ENCODE assay signal across 32 cellular contexts in the genomic region with DNA sequence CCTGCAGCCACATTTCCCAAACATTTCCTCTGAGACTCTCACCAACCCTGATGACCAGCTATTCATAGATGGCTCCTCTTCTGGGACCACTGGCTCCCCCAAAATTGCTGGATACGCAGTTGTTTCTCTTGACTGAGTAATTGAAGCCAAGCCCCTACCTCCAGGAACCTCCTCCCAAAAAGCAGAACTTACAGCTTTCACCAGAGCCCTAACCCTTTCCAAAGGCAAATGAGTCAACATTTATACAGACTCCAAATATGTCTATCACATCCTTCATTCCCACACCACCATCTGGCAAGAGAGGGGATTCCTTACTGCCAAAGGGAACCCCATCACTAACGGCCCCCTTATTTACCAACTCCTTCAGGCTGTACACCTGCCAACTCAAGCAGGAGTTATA. TPM values are rescaled to one million over a fixed set of nuclear protein-coding genes. Genes with fewer than 3 reads are reported as not detected.
DNase-seq lines count a peak whose midpoint lies in the region; TF ChIP-seq lines count a peak whose summit lies in the region.
"Had no signal": no experiment of that assay in that cellular context is flagged by ENCODE, and none has a peak within 500 bp of the region (broad histone marks: within the 10 kb centered on the region; RNA-seq: fewer than 3 reads in every experiment).

No MANE protein-coding gene starts in this region.

- H3K4me3 Mint-ChIP-seq in CD8-positive, alpha-beta memory T cell = no peak overlapping the region
- H3K4me3 Mint-ChIP-seq: activated CD4-positive, alpha-beta T cell treated with anti-CD3 and anti-CD28 coated beads, Interleukin-2, amount 10 ng/mL, durations not matched to agents 24 days and 14 days; activated naive CD8-positive, alpha-beta T cell treated with anti-CD3 and anti-CD28 coated beads, Interleukin-2, amount 10 ng/mL, durations not matched to agents 7 days and 5 days; activated T-cell treated with anti-CD3 and anti-CD28 coated beads, Interleukin-2, amount 50 U/mL, for 24 hours; central memory CD8-positive, alpha-beta T cell had no signal

- H3K4me1 ChIP-seq in CD8-positive, alpha-beta memory T cell (ENCODE audit: insufficient read depth, low read length) = peaks cover 60% of the 10 kb centered on the region
- H3K4me1 ChIP-seq in HEK293 (ENCODE audit: control insufficient read depth, insufficient read depth, low read length) (no peaks in the 10 kb centered on the region), colonic mucosa (no peaks in the 10 kb centered on the region)
- H3K4me1 ChIP-seq: ascending aorta, left ventricle myocardium inferior, psoas muscle had no signal

- CTCF ChIA-PET in CD8-positive, alpha-beta memory T cell (lab: Charles Lee) = interaction anchor here (0.8 to 1.2 kb wide), 3 partner anchors 38 to 79 kb away, joined by 3 to 4 read pairs (median 3); no protein-coding TSS in a partner anchor
- CTCF ChIA-PET in HEK293 (lab: Yijun Ruan, JAX) = interaction anchor here (0.6 to 2.3 kb wide), 5 partner anchors 38 to 566 kb away, joined by 3 to 10 read pairs (median 5); no protein-coding TSS in a partner anchor

- H3K9me3 ChIP-seq in CD8-positive, alpha-beta memory T cell (ENCODE audit: low read length) = no peaks in the 10 kb centered on the region
- H3K9me3 ChIP-seq in HEK293 (ENCODE audit: control insufficient read depth, insufficient read depth, low read depth, low read length) (no peaks in the 10 kb centered on the region), colonic mucosa (no peaks in the 10 kb centered on the region)
- H3K9me3 ChIP-seq: ascending aorta, left ventricle myocardium inferior, psoas muscle had no signal

- H3K27ac Mint-ChIP-seq in CD8-positive, alpha-beta memory T cell = no peak overlapping the region
- H3K27ac Mint-ChIP-seq: activated CD4-positive, alpha-beta T cell treated with anti-CD3 and anti-CD28 coated beads, Interleukin-2, amount 10 ng/mL, durations not matched to agents 24 days and 14 days; activated naive CD8-positive, alpha-beta T cell treated with anti-CD3 and anti-CD28 coated beads, Interleukin-2, amount 10 ng/mL, durations not matched to agents 7 days and 5 days; activated T-cell treated with anti-CD3 and anti-CD28 coated beads, Interleukin-2, amount 50 U/mL, for 24 hours had no signal

- H3K27me3 Mint-ChIP-seq in CD8-positive, alpha-beta memory T cell = no peaks in the 10 kb centered on the region
- H3K27me3 Mint-ChIP-seq: activated CD4-positive, alpha-beta T cell treated with anti-CD3 and anti-CD28 coated beads, Interleukin-2, amount 10 ng/mL, durations not matched to agents 24 days and 14 days; activated naive CD8-positive, alpha-beta T cell treated with anti-CD3 and anti-CD28 coated beads, Interleukin-2, amount 10 ng/mL, durations not matched to agents 7 days and 5 days; activated T-cell treated with anti-CD3 and anti-CD28 coated beads, Interleukin-2, amount 50 U/mL, for 24 hours had no signal

- peak overlapping the region; percentile 46 for H3K4me3 ChIP-seq in CD8-positive, alpha-beta memory T cell (ENCODE audit: low read length)
- H3K4me3 ChIP-seq in HEK293 (ENCODE audit: low read depth, low read length) (no peak overlapping the region), colonic mucosa (no peak overlapping the region)
- H3K4me3 ChIP-seq: ascending aorta, dorsolateral prefrontal cortex, left ventricle myocardium inferior, psoas muscle had no signal

- TF ChIP-seq CTCF in HEK293 (tag by site-specific recombination; IDR thresholded peaks at IDR 0.05) (no peak), colonic mucosa (IDR thresholded peaks at IDR 0.05) (no peak)

- no peak overlapping the region for H3K27ac ChIP-seq in CD8-positive, alpha-beta memory T cell (ENCODE audit: low read depth, low read length)
- H3K27ac ChIP-seq in HEK293 (ENCODE audit: extremely low read depth, low read depth, low read length) (no peak overlapping the region), colonic mucosa (no peak overlapping the region), caudate nucleus (ENCODE audit: low read depth, low read length) (no peak overlapping the region)
- H3K27ac ChIP-seq: ascending aorta, dorsolateral prefrontal cortex, left ventricle myocardium inferior, psoas muscle had no signal

- H3K36me3 Mint-ChIP-seq in CD8-positive, alpha-beta memory T cell = peaks cover 0 to 1% (median 0%) of the 10 kb centered on the region in 3 donors

- no peaks in the 10 kb centered on the region for H3K36me3 ChIP-seq in CD8-positive, alpha-beta memory T cell (ENCODE audit: insufficient read depth, low read length)
- H3K36me3 ChIP-seq in HEK293 (ENCODE audit: control insufficient read depth in 2 of 2, insufficient read depth in 1 of 2, low read length in 2 of 2) (no peaks in the 10 kb centered on the region), colonic mucosa (no peaks in the 10 kb centered on the region)
- H3K36me3 ChIP-seq: ascending aorta, left ventricle myocardium inferior had no signal

- H3K27me3 ChIP-seq in CD8-positive, alpha-beta memory T cell (ENCODE audit: insufficient read depth, low read length, poor library complexity, severe bottlenecking) = no peaks in the 10 kb centered on the region
- H3K27me3 ChIP-seq in colonic mucosa = no peaks in the 10 kb centered on the region
- H3K27me3 ChIP-seq: ascending aorta, dorsolateral prefrontal cortex had no signal

- peaks cover 16 to 26% (median 21%) of the 10 kb centered on the region in 3 donors for H3K4me1 Mint-ChIP-seq in CD8-positive, alpha-beta memory T cell

- H3K9ac ChIP-seq in colonic mucosa (ENCODE audit: low read depth in 2 of 2, low read length in 2 of 2) = no peak overlapping the region

- POLR2A ChIA-PET in CD8-positive, alpha-beta memory T cell (lab: Charles Lee) = no interaction called here
- POLR2A ChIA-PET in HEK293 (lab: Yijun Ruan, JAX) = no interaction called here

- no peaks in the 10 kb centered on the region for H3K9me3 Mint-ChIP-seq in CD8-positive, alpha-beta memory T cell
- H3K9me3 Mint-ChIP-seq: activated T-cell treated with anti-CD3 and anti-CD28 coated beads, Interleukin-2, amount 50 U/mL, for 24 hours; central memory CD8-positive, alpha-beta T cell had no signal

- intact Hi-C loops in colonic mucosa (cut with DNase I) = no loop called here

- no peak for DNase-seq in CD8-positive, alpha-beta memory T cell
- peak; percentile 46 for DNase-seq in NCI-H510A (lab: John Stamatoyannopoulos, UW)
- peak; percentile 53 for DNase-seq in SKM-1 treated with dmso at 0.1 percent for 144 hours (lab: John Stamatoyannopoulos, UW; ENCODE audit: unreplicated experiment)
- no peak for DNase-seq in colonic mucosa
- no peak for DNase-seq in stimulated activated CD8-positive, alpha-beta memory T cell treated with anti-CD3 and anti-CD28 coated beads, Interleukin-4, amount 100 ng/mL, for 48 hours
- DNase-seq in globus pallidus (ENCODE audit: low spot score) = no peak
- no peak for DNase-seq in caudate nucleus (lab: John Stamatoyannopoulos, UW)
- DNase-seq: activated CD4-positive, alpha-beta T cell treated with anti-CD3 and anti-CD28 coated beads, Interleukin-2, amount 10 ng/mL, durations not matched to agents 24 days and 14 days; activated gamma-delta T cell; activated naive CD8-positive, alpha-beta T cell treated with anti-CD3 and anti-CD28 coated beads, Interleukin-2, amount 10 ng/mL, durations not matched to agents 7 days and 5 days; activated T-cell treated with anti-CD3 and anti-CD28 coated beads, Interleukin-2, amount 50 U/mL, for 24 hours; C1 segment of cervical spinal cord; dorsolateral prefrontal cortex; EL; islet precursor cell; left ventricle myocardium inferior; mesendoderm; NCI-H1436 treated with DMSO at 0.1 percent for 48 hours; NCI-H69; psoas muscle; stimulated activated CD4-positive, alpha-beta T cell treated with anti-CD3 and anti-CD28 coated beads, Interleukin-15, amount 100 ng/mL, for 24 hours; stimulated activated naive CD4-positive, alpha-beta T cell treated with Interleukin-2 at 50 U/mL for 16 hours; T1000 had no signal

TF ChIP-seq in HEK293, 187 proteins besides CTCF, POLR2A, EP300 and RAD21:
- 0 out of 2 replicates have a peak, but pooled peaks have one; percentile 27 for TF ChIP-seq ZNF335 (tag by site-specific recombination; conservative IDR thresholded peaks at IDR 0.05)
- no peak for TF ChIP-seq ZNF677 (tag by site-specific recombination; IDR thresholded peaks at IDR 0.05)
- no peak for TF ChIP-seq KLF8 (tag by site-specific recombination; IDR thresholded peaks at IDR 0.05)
- TF ChIP-seq SP2 (tag by site-specific recombination; IDR thresholded peaks at IDR 0.05) = no peak
- TF ChIP-seq PRDM1 (tag by site-specific recombination; IDR thresholded peaks at IDR 0.05) = no peak
- no peak for TF ChIP-seq MZF1 (tag by site-specific recombination; IDR thresholded peaks at IDR 0.05; ENCODE audit: borderline replicate concordance)
- no peak for TF ChIP-seq EGR2 (tag by site-specific recombination; IDR thresholded peaks at IDR 0.05; ENCODE audit: low read depth)
TF ChIP-seq in HEK293: peak in this region for 1.

RNA-seq across cellular contexts. Expression of gene CA6, which starts 20.3 kb away (rescaled TPM):
- 1 to 10 TPM; 1.2 to 1.4 TPM for total RNA-seq in CD8-positive, alpha-beta memory T cell
- polyA plus RNA-seq in CD8-positive, alpha-beta memory T cell = 3.7 TPM
- not detected for total RNA-seq in colonic mucosa
- total RNA-seq: ascending aorta, H1, HepG2, left ventricle myocardium inferior, myocyte, OCI-LY7, psoas muscle, temporal lobe, urinary bladder had no signal
- polyA plus RNA-seq: H1, HepG2, psoas muscle, urinary bladder had no signal

RNA-seq across cellular contexts. Expression of gene ENO1, which starts 46.9 kb away (rescaled TPM):
- total RNA-seq in CD8-positive, alpha-beta memory T cell = 1,000 to 10,000 TPM; 3,105 to 3,136 TPM
- 1,061 TPM for polyA plus RNA-seq in CD8-positive, alpha-beta memory T cell
- total RNA-seq in colonic mucosa = 1,000 to 10,000 TPM in 1 of 2 donors, 100 to 1,000 TPM in 1; 982 to 1,067 TPM

Comparison
In these comparisons a context has a peak if more than half of its experiments do, and no peak if none do; other contexts are left out.
1. DNase-seq: peak in NCI-H510A (single experiment) and SKM-1 treated with dmso at 0.1 percent for 144 hours (single experiment); none in CD8-positive, alpha-beta memory T cell (0 of 5), colonic mucosa (single experiment), stimulated activated CD8-positive, alpha-beta memory T cell treated with anti-CD3 and anti-CD28 coated beads, Interleukin-4, amount 100 ng/mL, for 48 hours (single experiment), globus pallidus (single experiment) and caudate nucleus (0 of 61).